ENCODE assay signal across 8 cellular contexts in the genomic region with DNA sequence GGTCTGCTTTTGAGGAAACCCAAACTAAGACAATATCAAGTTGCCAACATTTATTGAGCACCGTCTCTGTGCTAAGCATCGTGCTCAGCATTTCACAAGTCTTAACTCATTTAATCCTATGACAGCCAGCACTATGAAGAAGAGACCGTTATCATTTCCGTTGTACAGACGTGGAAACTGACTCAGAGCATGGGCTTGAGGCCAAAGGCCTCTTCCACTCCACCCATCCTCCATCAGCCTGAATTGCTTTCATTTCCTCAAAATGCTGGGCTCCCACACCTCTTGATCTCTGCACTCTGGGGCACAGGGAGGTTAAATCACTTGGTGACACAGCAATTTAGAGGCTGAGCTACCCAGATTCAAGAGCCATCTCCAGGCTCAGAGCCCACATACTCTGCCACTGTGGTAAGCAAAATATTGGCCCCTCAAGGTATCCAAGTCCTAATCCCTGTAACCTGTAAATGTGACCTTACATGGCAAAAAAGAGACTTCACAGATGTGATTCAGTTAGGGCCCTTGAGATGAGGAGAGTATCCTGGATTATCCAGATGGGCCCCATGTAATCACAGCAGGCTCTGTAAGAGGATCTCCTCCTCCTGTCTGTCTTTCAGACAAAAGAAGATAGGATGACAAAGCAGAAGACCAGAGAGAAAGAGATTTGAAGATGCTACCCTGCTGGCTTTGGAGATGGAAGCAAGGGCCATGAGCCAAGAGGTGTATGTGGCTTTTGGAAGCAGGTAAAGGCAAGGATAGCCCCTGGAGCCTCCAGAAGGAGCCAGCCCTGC. TPM values are rescaled to one million over a fixed set of nuclear protein-coding genes. Genes with fewer than 3 reads are reported as not detected.
A peak's percentile ranks its signal among the peaks of the same experiment; 100 is the strongest.
DNase-seq lines count a peak whose midpoint lies in the region; ATAC-seq lines count a peak whose summit lies in the region.

No MANE protein-coding gene starts in this region.

- no peaks in the 10 kb centered on the region for H3K27me3 ChIP-seq in skeletal muscle satellite cell (ENCODE audit: control insufficient read depth, insufficient read depth, low read length)

- ATAC-seq in GM18517 (IDR thresholded peaks at IDR 0.05; ENCODE audit: unreplicated experiment) (peak; percentile 99), HG02840 (IDR thresholded peaks at IDR 0.05; ENCODE audit: low FRiP score, unreplicated experiment) (peak; percentile 93)

- no peaks in the 10 kb centered on the region for H3K9me3 ChIP-seq in skeletal muscle satellite cell (replicated peaks; ENCODE audit: low read length)

- peak overlapping the region; percentile 25 for H3K9ac ChIP-seq in skeletal muscle satellite cell (ENCODE audit: low read depth, low read length)

- peak overlapping the region; percentile 59 for H3K4me2 ChIP-seq in skeletal muscle satellite cell (ENCODE audit: low read length)

- no peak overlapping the region for H3K4me3 ChIP-seq in skeletal muscle satellite cell (ENCODE audit: low read length)

- peaks cover 22% of the 10 kb centered on the region for H3K4me1 ChIP-seq in skeletal muscle satellite cell (ENCODE audit: control insufficient read depth, insufficient read depth, low read length)

- no peaks in the 10 kb centered on the region for H3K36me3 ChIP-seq in skeletal muscle satellite cell (ENCODE audit: insufficient read depth, low read length)

- DNase-seq in NCI-H524 (lab: John Stamatoyannopoulos, UW), result peak; percentile 87 to 93
- peak; percentile 61 for DNase-seq in activated CD8-positive, alpha-beta memory T cell treated with anti-CD3 and anti-CD28 coated beads, Interleukin-2, amount 50 U/mL, for 48 hours
- peak; percentile 51 for DNase-seq in globus pallidus (ENCODE audit: low spot score)
- DNase-seq in cerebellar cortex (ENCODE audit: low spot score), result no peak
- DNase-seq in iPS-NIHi7 (ENCODE audit: extremely low spot score), result no peak

RNA-seq across cellular contexts. Expression of a gene that starts 24.3 kb away (rescaled TPM):
- 79.3 and 86.2 TPM in 2 replicates for total RNA-seq in skeletal muscle satellite cell (2012; rRNA removed)

Comparison
In these comparisons a context has a peak if more than half of its experiments do, and no peak if none do; other contexts are left out.
1. DNase-seq: peak in NCI-H524 (2 of 2), activated CD8-positive, alpha-beta memory T cell treated with anti-CD3 and anti-CD28 coated beads, Interleukin-2, amount 50 U/mL, for 48 hours (single experiment) and globus pallidus (single experiment); none in cerebellar cortex (single experiment) and iPS-NIHi7 (single experiment).